ENCODE assay signal across 8 cellular contexts in genomic region chr3:13548696-13549512, GRCh38. TPM values are rescaled to one million over a fixed set of nuclear protein-coding genes. Genes with fewer than 3 reads are reported as not detected.
A peak's percentile ranks its signal among the peaks of the same experiment; 100 is the strongest.
DNase-seq lines count a peak whose midpoint lies in the region; TF ChIP-seq lines count a peak whose summit lies in the region.

FBLN2 (plus strand) TSS chr3:13549125; CDS start chr3:13570356, 21,231 bp downstream.

- no peak for TF ChIP-seq CTCF in BJ (IDR thresholded peaks at IDR 0.05; ENCODE audit: insufficient read depth, low read depth, low read length)
- TF ChIP-seq CTCF in LNCaP clone FGC (IDR thresholded peaks at IDR 0.05; ENCODE audit: control insufficient read depth, extremely low read depth, insufficient read depth), result no peak
- TF ChIP-seq CTCF in colonic mucosa (IDR thresholded peaks at IDR 0.05), result no peak
- no peak for TF ChIP-seq CTCF in lower leg skin (IDR thresholded peaks at IDR 0.05)
- TF ChIP-seq CTCF in tibial nerve (IDR thresholded peaks at IDR 0.05), result no peak

- intact Hi-C loops in colonic mucosa (cut with DNase I), result no loop called here
- intact Hi-C loops in lower leg skin (cut with DNase I; ENCODE audit: low total_unique reads), result no loop called here

- H3K9ac ChIP-seq in colonic mucosa (ENCODE audit: low read depth in 2 of 2, low read length in 2 of 2), result no peak within 1 kb of the TSS

- peaks cover 2% of the 10 kb centered on the region for H3K36me3 ChIP-seq in BJ (ENCODE audit: control insufficient read depth, insufficient read depth, low read length)
- H3K36me3 ChIP-seq in colonic mucosa, result no peaks in the 10 kb centered on the region
- no peaks in the 10 kb centered on the region for H3K36me3 ChIP-seq in tibial nerve

- DNase-seq in BJ (ENCODE audit: low read depth) (no peak), LNCaP clone FGC (ENCODE audit: low read depth) (no peak), colonic mucosa (no peak), lower leg skin (ENCODE audit: low spot score in 2 of 2) (no peak), tibial nerve (ENCODE audit: low spot score in 2 of 2) (no peak), Ammon's horn (ENCODE audit: low spot score) (no peak), UCSD-AML1 (lab: John Stamatoyannopoulos, UW; ENCODE audit: unreplicated experiment) (no peak)
- DNase-seq in NK-92 treated with Interleukin-12 subunit alpha and Interleukin-12 subunit beta, amount 100 ng/mL, for 24 hours (lab: John Stamatoyannopoulos, UW), result no peak

- POLR2A ChIA-PET in BJ (lab: Charles Lee), result no interaction called here

- no peaks in the 10 kb centered on the region for H3K27me3 ChIP-seq in BJ (ENCODE audit: control insufficient read depth, insufficient read depth, low read length)
- peaks cover 8% of the 10 kb centered on the region for H3K27me3 ChIP-seq in colonic mucosa
- H3K27me3 ChIP-seq in tibial nerve, result no peaks in the 10 kb centered on the region

- CTCF ChIA-PET in BJ (lab: Yijun Ruan, JAX), result interaction anchor here (1.3 to 2.8 kb wide), 3 partner anchors 10 to 102 kb away, joined by 3 to 14 read pairs (median 7); no protein-coding TSS in a partner anchor

- H3K4me1 ChIP-seq in colonic mucosa (no peaks in the 10 kb centered on the region), tibial nerve (peaks cover 0 to 83% (median 18%) of the 10 kb centered on the region in 4 donors)

- H3K4me3 ChIP-seq in BJ (ENCODE audit: low read depth, low read length), result peak within 1 kb of the TSS; percentile 61
- H3K4me3 ChIP-seq in LNCaP clone FGC (ENCODE audit: low read depth, low read length), result peak within 1 kb of the TSS; percentile 38
- H3K4me3 ChIP-seq in colonic mucosa, result no peak within 1 kb of the TSS
- H3K4me3 ChIP-seq in lower leg skin (ENCODE audit: low read depth, poor library complexity, severe bottlenecking), result peak within 1 kb of the TSS; percentile 20
- peak within 1 kb of the TSS; percentile 46 to 74 (median 54) for H3K4me3 ChIP-seq in tibial nerve

- H3K9me3 ChIP-seq in colonic mucosa (no peaks in the 10 kb centered on the region), tibial nerve (no peaks in the 10 kb centered on the region)

- TF ChIP-seq POLR2A in lower leg skin (IDR thresholded peaks at IDR 0.05), result peak in 1 of 2 donors; percentile 37
- TF ChIP-seq POLR2A in tibial nerve (IDR thresholded peaks at IDR 0.05), result peak in 1 of 2 donors; percentile 65

- H3K27ac ChIP-seq in colonic mucosa (no peak within 1 kb of the TSS), tibial nerve (peak within 1 kb of the TSS; percentile 71 to 88 (median 80))

- TF ChIP-seq EP300 in tibial nerve (IDR thresholded peaks at IDR 0.05), result peak in 1 of 2 donors; percentile 10

- 10 to 34% methylated on average over 3 to 35 of the region's 103 CpGs for WGBS in lower leg skin, 2 donors
- 2 to 14% methylated on average over 11 of the region's 103 CpGs for WGBS in tibial nerve, 2 donors

RNA-seq across cellular contexts. Expression of gene FBLN2, which starts in this region (rescaled TPM):
- polyA plus RNA-seq in BJ (2011; rRNA removed), result 131 and 248 TPM in 2 replicates
- polyA minus RNA-seq in BJ (2011; rRNA and poly(A)+ RNA removed), result 52.2 and 74.2 TPM in 2 replicates
- total RNA-seq in colonic mucosa, result 10 to 100 TPM; 10.5 to 24.1 TPM
- 100 to 1,000 TPM in 1 of 4 donors, 10 to 100 TPM in 3; 40.1 to 153 (median 64.0) TPM for total RNA-seq in lower leg skin
- total RNA-seq in tibial nerve, result 100 to 1,000 TPM; 185 to 445 (median 240) TPM
